In genomic region chr7:124919841-124920240, GRCh38 we compare ENCODE assay signal across 19 cellular contexts. TPM values are rescaled to one million over a fixed set of nuclear protein-coding genes. Genes with fewer than 3 reads are reported as not detected.
DNase-seq lines count a peak whose midpoint lies in the region; FAIRE-seq and TF ChIP-seq lines count a peak whose summit lies in the region.
"Had no signal": no experiment of that assay in that cellular context is flagged by ENCODE, and none has a peak within 500 bp of the region (broad histone marks: within the 10 kb centered on the region; RNA-seq: fewer than 3 reads in every experiment).

No MANE protein-coding gene starts in this region.

- no peak for TF ChIP-seq EP300 in ovary (IDR thresholded peaks at IDR 0.05)

- no peaks in the 10 kb centered on the region for H3K9me3 ChIP-seq in small intestine (ENCODE audit: control insufficient read depth, low read depth)
- no peaks in the 10 kb centered on the region for H3K9me3 ChIP-seq in ovary
- H3K9me3 ChIP-seq: Caco-2 had no signal

- FAIRE-seq in small intestine (lab: Jason Lieb, UNC) (no peak), GM12892 (lab: Jason Lieb, UNC) (no peak)
- FAIRE-seq: G401.6, GM19239, H1 had no signal

- no peaks in the 10 kb centered on the region for H3K4me1 ChIP-seq in small intestine (ENCODE audit: control insufficient read depth in 2 of 2, insufficient read depth in 1 of 2, low read depth in 1 of 2, low read length in 1 of 2)
- no peaks in the 10 kb centered on the region for H3K4me1 ChIP-seq in ovary (ENCODE audit: insufficient read depth)
- H3K4me1 ChIP-seq: Caco-2 had no signal

- 94 to 100% (median 97%) methylated on average over 2 of the region's 2 CpGs for WGBS in small intestine, 3 donors
- 96 to 98% (median 98%) methylated on average over 2 of the region's 2 CpGs for WGBS in ovary, 3 donors

- DNase-seq in NCI-H69 (lab: John Stamatoyannopoulos, UW) (peak; percentile 22), small intestine (peak; percentile 14), ovary (no peak), GM12892 (ENCODE audit: insufficient read length) (no peak), cortex of kidney (lab: John Stamatoyannopoulos, UW) (no peak)
- DNase-seq: C1 segment of cervical spinal cord; Caco-2; CD4-positive, CD25-positive, alpha-beta regulatory T cell; CD8-positive, alpha-beta T cell; DMS153; DND-41; GM23248; H7; HCEC 1CT had no signal

- H3K4me3 ChIP-seq in small intestine (ENCODE audit: low read depth in 1 of 2, low read length in 2 of 2) (no peak overlapping the region), ovary (no peak overlapping the region)
- H3K4me3 ChIP-seq: GM23248 had no signal

- H3K36me3 ChIP-seq in small intestine (ENCODE audit: control insufficient read depth in 2 of 2, insufficient read depth in 2 of 2, low read length in 2 of 2): no peaks in the 10 kb centered on the region
- H3K36me3 ChIP-seq in ovary: no peaks in the 10 kb centered on the region

- TF ChIP-seq CTCF in C4-2B (conservative IDR thresholded peaks at IDR 0.05) (no peak), VCaP (conservative IDR thresholded peaks at IDR 0.05) (no peak), ovary (IDR thresholded peaks at IDR 0.05) (no peak)

- intact Hi-C loops in ovary (cut with DNase I): no loop called here

- H3K27me3 ChIP-seq in small intestine (ENCODE audit: control insufficient read depth in 2 of 2, insufficient read depth in 2 of 2, low read length in 2 of 2) (no peaks in the 10 kb centered on the region), ovary (no peaks in the 10 kb centered on the region)

- peak overlapping the region; percentile 97; the same call in 1 of the 2 replicates for H3K27ac ChIP-seq in C4-2B
- peak overlapping the region; percentile 11 for H3K27ac ChIP-seq in VCaP
- H3K27ac ChIP-seq in small intestine (ENCODE audit: low read depth in 1 of 2, low read length in 1 of 2): no peak overlapping the region
- no peak overlapping the region for H3K27ac ChIP-seq in ovary
- H3K27ac ChIP-seq: GM23248 had no signal

- TF ChIP-seq POLR2A in ovary (IDR thresholded peaks at IDR 0.05) (no peak), GM12892 (IDR thresholded peaks at IDR 0.05; ENCODE audit: low read depth, low read length) (no peak)

RNA-seq across cellular contexts. Expression of gene POT1, which starts 9.8 kb away (rescaled TPM):
- 1 to 10 TPM; 3.1 to 6.8 (median 3.5) TPM for polyA plus RNA-seq in small intestine
- total RNA-seq in ovary: 10 to 100 TPM; 17.0 to 33.0 (median 25.3) TPM
- polyA plus RNA-seq in ovary: 10 to 100 TPM; 12.3 to 15.0 TPM
- polyA plus RNA-seq in GM12892 (2012; ENCODE audit: missing spikeins): 37.1 TPM

Comparison
In these comparisons a context has a peak if more than half of its experiments do, and no peak if none do; other contexts are left out.
1. H3K27ac ChIP-seq: peak in C4-2B (single experiment) and VCaP (single experiment); none in small intestine (0 of 2) and ovary (0 of 2).
2. DNase-seq: peak in NCI-H69 (single experiment) and small intestine (single experiment); none in ovary (0 of 5), GM12892 (single experiment) and cortex of kidney (single experiment).